ENCODE assay signal across 8 cellular contexts in the genomic region with DNA sequence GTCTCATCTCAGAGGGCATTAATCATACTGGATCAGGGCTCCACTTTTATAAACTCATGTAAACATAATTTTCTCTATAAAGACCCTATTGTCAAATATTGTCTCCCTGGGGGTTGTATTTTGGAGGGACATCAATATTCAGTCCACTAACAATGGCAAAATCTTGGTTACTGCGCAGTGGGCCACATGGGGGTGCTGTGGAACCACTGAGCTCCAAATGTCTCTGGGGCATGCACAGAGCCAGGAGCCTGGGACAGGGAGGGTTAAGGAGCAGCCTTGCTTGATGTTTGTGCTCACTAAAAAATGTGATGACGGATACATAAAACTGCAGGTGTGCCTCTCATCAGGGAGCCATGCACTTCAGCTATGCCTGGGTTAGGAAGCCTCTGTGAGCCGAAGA.
DNase-seq lines count a peak whose midpoint lies in the region; ATAC-seq and TF ChIP-seq lines count a peak whose summit lies in the region.

No MANE protein-coding gene starts in this region.

- H3K27ac Mint-ChIP-seq in CD14-positive monocyte: no peak overlapping the region
- H3K27ac Mint-ChIP-seq in activated CD8-positive, alpha-beta T cell treated with anti-CD3 and anti-CD28 coated beads for 36 hours: peak overlapping the region; percentile 30

- H3K14ac ChIP-seq in mesenchymal stem cell (ENCODE audit: low read length in 2 of 2): no peak overlapping the region

- H3K4me2 ChIP-seq in mesenchymal stem cell (ENCODE audit: low read length, poor library complexity, severe bottlenecking): no peak overlapping the region

- H4K91ac ChIP-seq in mesenchymal stem cell (ENCODE audit: low read length): no peak overlapping the region

- no peak overlapping the region for H2BK120ac ChIP-seq in mesenchymal stem cell (ENCODE audit: low read depth, low read length)

- CTCF ChIA-PET in activated CD8-positive, alpha-beta T cell treated with anti-CD3 and anti-CD28 coated beads for 36 hours (lab: Charles Lee): interaction anchor here (0.8 to 5.9 kb wide), 12 partner anchors 10 to 683 kb away, joined by 3 to 62 read pairs (median 6); no protein-coding TSS in a partner anchor

- H3K4me1 ChIP-seq in mesenchymal stem cell (ENCODE audit: control insufficient read depth, insufficient read depth, low read depth, low read length) (peaks cover 5% of the 10 kb centered on the region), colonic mucosa (no peaks in the 10 kb centered on the region)

- H2AK5ac ChIP-seq in mesenchymal stem cell (ENCODE audit: low read length, severe bottlenecking): no peak overlapping the region

- H3K27me3 ChIP-seq in HL-60 (ENCODE audit: insufficient read depth, poor library complexity, severe bottlenecking) (peaks cover 7% of the 10 kb centered on the region), mesenchymal stem cell (ENCODE audit: control insufficient read depth in 1 of 2, insufficient read depth in 1 of 2, low read length in 2 of 2) (peaks cover 11 to 29% of the 10 kb centered on the region in 2 experiments), colonic mucosa (no peaks in the 10 kb centered on the region)

- peaks cover 11% of the 10 kb centered on the region for H3K4me1 Mint-ChIP-seq in CD14-positive monocyte
- H3K4me1 Mint-ChIP-seq in activated CD8-positive, alpha-beta T cell treated with anti-CD3 and anti-CD28 coated beads for 36 hours (ENCODE audit: low read depth): peaks cover 14% of the 10 kb centered on the region

- H3K36me3 Mint-ChIP-seq in CD14-positive monocyte: no peaks in the 10 kb centered on the region
- no peaks in the 10 kb centered on the region for H3K36me3 Mint-ChIP-seq in activated CD8-positive, alpha-beta T cell treated with anti-CD3 and anti-CD28 coated beads for 36 hours (ENCODE audit: low read depth)

- no peak overlapping the region for H4K8ac ChIP-seq in mesenchymal stem cell (ENCODE audit: low read length)

- 53% methylated on average over 3 of the region's 3 CpGs for WGBS in mesenchymal stem cell

- no peak overlapping the region for H3K18ac ChIP-seq in mesenchymal stem cell (ENCODE audit: low read depth in 1 of 2, low read length in 2 of 2)

- H3K27ac ChIP-seq in HL-60 (replicated peaks) (no peak overlapping the region), mesenchymal stem cell (ENCODE audit: low read length, poor library complexity, severe bottlenecking) (no peak overlapping the region), colonic mucosa (no peak overlapping the region)

- no peak overlapping the region for H2AFZ ChIP-seq in mesenchymal stem cell (ENCODE audit: low read depth, low read length)

- H3K4ac ChIP-seq in mesenchymal stem cell (ENCODE audit: low read depth in 1 of 2, low read length in 2 of 2): no peak overlapping the region

- ATAC-seq in activated CD8-positive, alpha-beta T cell treated with anti-CD3 and anti-CD28 coated beads for 36 hours: peak; percentile 82
- no peak for ATAC-seq in GM18502 (IDR thresholded peaks at IDR 0.05; ENCODE audit: poor library complexity, unreplicated experiment)

- no peak overlapping the region for H3K4me3 ChIP-seq in HL-60 (replicated peaks; ENCODE audit: insufficient read depth, low read length)
- H3K4me3 ChIP-seq in mesenchymal stem cell (ENCODE audit: insufficient read depth in 1 of 2, low read depth in 1 of 2, low read length in 2 of 2): no peak overlapping the region
- no peak overlapping the region for H3K4me3 ChIP-seq in colonic mucosa

- H3K9ac ChIP-seq in mesenchymal stem cell (ENCODE audit: low read length): no peak overlapping the region
- H3K9ac ChIP-seq in colonic mucosa (ENCODE audit: low read depth in 2 of 2, low read length in 2 of 2): no peak overlapping the region

- H3K23ac ChIP-seq in mesenchymal stem cell (ENCODE audit: low read length in 2 of 2): no peak overlapping the region

- DNase-seq in CD14-positive monocyte (ENCODE audit: low spot score) (no peak), HL-60 (ENCODE audit: low read depth in 1 of 2, low spot score in 1 of 2) (no peak), iPS-NIHi11 (ENCODE audit: low spot score) (peak; percentile 34), mesenchymal stem cell (no peak), colonic mucosa (no peak), DMS79 (lab: John Stamatoyannopoulos, UW) (no peak)
- DNase-seq in activated CD8-positive, alpha-beta T cell treated with anti-CD3 and anti-CD28 coated beads for 36 hours: peak; percentile 68

- H2BK5ac ChIP-seq in mesenchymal stem cell (ENCODE audit: low read depth, low read length, poor library complexity, severe bottlenecking): no peak overlapping the region

- peak; percentile 23 for TF ChIP-seq CTCF in CD14-positive monocyte (IDR thresholded peaks at IDR 0.05)
- TF ChIP-seq CTCF in HL-60 (IDR thresholded peaks at IDR 0.05; ENCODE audit: insufficient read depth, low read length): peak; percentile 52
- TF ChIP-seq CTCF in activated CD8-positive, alpha-beta T cell treated with anti-CD3 and anti-CD28 coated beads for 36 hours (IDR thresholded peaks at IDR 0.05): peak; percentile 43
- no peak for TF ChIP-seq CTCF in colonic mucosa (IDR thresholded peaks at IDR 0.05)

- H3K4me3 Mint-ChIP-seq in CD14-positive monocyte: no peak overlapping the region
- H3K4me3 Mint-ChIP-seq in activated CD8-positive, alpha-beta T cell treated with anti-CD3 and anti-CD28 coated beads for 36 hours: peak overlapping the region; percentile 29

- peaks cover 0 to 2% (median 2%) of the 10 kb centered on the region in 3 donors for H3K27me3 Mint-ChIP-seq in CD14-positive monocyte (ENCODE audit: low read depth in 3 of 3)
- no peaks in the 10 kb centered on the region for H3K27me3 Mint-ChIP-seq in activated CD8-positive, alpha-beta T cell treated with anti-CD3 and anti-CD28 coated beads for 36 hours

- H2BK15ac ChIP-seq in mesenchymal stem cell (ENCODE audit: low read depth, poor library complexity, severe bottlenecking): no peak overlapping the region

- no peaks in the 10 kb centered on the region for H3K79me1 ChIP-seq in mesenchymal stem cell (replicated peaks; ENCODE audit: low read length, poor library complexity, severe bottlenecking)

- intact Hi-C loops in CD14-positive monocyte (cut with micrococcal nuclease): no loop called here
- intact Hi-C loops in activated CD8-positive, alpha-beta T cell treated with anti-CD3 and anti-CD28 coated beads for 36 hours (cut with micrococcal nuclease): loop anchor here (5.0 kb wide), 1 partner anchor 492 kb away; no protein-coding TSS in a partner anchor
- intact Hi-C loops in colonic mucosa (cut with DNase I): no loop called here

- H3K36me3 ChIP-seq in mesenchymal stem cell (ENCODE audit: control insufficient read depth in 1 of 2, insufficient read depth in 2 of 2, low read depth in 1 of 2, low read length in 2 of 2): no peaks in the 10 kb centered on the region
- H3K36me3 ChIP-seq in colonic mucosa: no peaks in the 10 kb centered on the region

- no peaks in the 10 kb centered on the region for H3K9me3 ChIP-seq in mesenchymal stem cell (ENCODE audit: control insufficient read depth, low read length)
- H3K9me3 ChIP-seq in colonic mucosa: no peaks in the 10 kb centered on the region

- H3K9me3 Mint-ChIP-seq in CD14-positive monocyte: no peaks in the 10 kb centered on the region
- H3K9me3 Mint-ChIP-seq in activated CD8-positive, alpha-beta T cell treated with anti-CD3 and anti-CD28 coated beads for 36 hours: no peaks in the 10 kb centered on the region

- POLR2A ChIA-PET in activated CD8-positive, alpha-beta T cell treated with anti-CD3 and anti-CD28 coated beads for 36 hours (lab: Charles Lee): interaction anchor here (0.9 to 2.5 kb wide), 4 partner anchors 10 to 490 kb away, joined by 3 to 12 read pairs (median 4); no protein-coding TSS in a partner anchor

- no peak overlapping the region for H2BK12ac ChIP-seq in mesenchymal stem cell (ENCODE audit: low read length in 2 of 2)

Comparison
In these comparisons a context has a peak if more than half of its experiments do, and no peak if none do; other contexts are left out.
1. DNase-seq: peak in activated CD8-positive, alpha-beta T cell treated with anti-CD3 and anti-CD28 coated beads for 36 hours (single experiment) and iPS-NIHi11 (single experiment); none in CD14-positive monocyte (single experiment), HL-60 (0 of 2), mesenchymal stem cell (single experiment), colonic mucosa (single experiment) and DMS79 (single experiment).